Comparison of ENCODE assay signal across 25 cellular contexts in genomic region chr18:7671105-7671504, GRCh38.
"Had no signal": no experiment of that assay in that cellular context is flagged by ENCODE, and none has a peak within 500 bp of the region (broad histone marks: within the 10 kb centered on the region; RNA-seq: fewer than 3 reads in every experiment).

No MANE protein-coding gene starts in this region.

- H3K4me1 ChIP-seq: colonic mucosa, esophagus squamous epithelium, foreskin keratinocyte had no signal

- H3K4me3 ChIP-seq: colonic mucosa, coronary artery, dorsolateral prefrontal cortex, esophagus muscularis mucosa, esophagus squamous epithelium, gastrocnemius medialis, gastroesophageal sphincter, heart left ventricle, heart right ventricle had no signal

- H3K4me3 Mint-ChIP-seq: dendritic cell treated with granulocyte-macrophage colony-stimulating factor and Interleukin-4, amounts not matched to agents 40 ng/mL and 50 ng/mL, for 4 days; effector memory CD8-positive, alpha-beta T cell; endodermal cell had no signal

- H3K36me3 ChIP-seq: colonic mucosa, esophagus muscularis mucosa, esophagus squamous epithelium, gastrocnemius medialis, gastroesophageal sphincter, heart left ventricle, heart right ventricle had no signal

- DNase-seq: colonic mucosa; cortex of kidney; dermis blood vessel endothelial cell; dorsolateral prefrontal cortex; effector CD4-positive, alpha-beta T cell; effector CD8-positive, alpha-beta T cell; effector memory CD4-positive, alpha-beta T cell; effector memory CD8-positive, alpha-beta T cell; endodermal cell; erythroblast; esophagus squamous epithelium; foreskin fibroblast; foreskin keratinocyte; foreskin melanocyte; gastrocnemius medialis; glutamatergic neuron; head of caudate nucleus; heart left ventricle; heart right ventricle had no signal

- H3K27me3 Mint-ChIP-seq: dendritic cell treated with granulocyte-macrophage colony-stimulating factor and Interleukin-4, amounts not matched to agents 40 ng/mL and 50 ng/mL, for 4 days; effector memory CD8-positive, alpha-beta T cell had no signal

- ATAC-seq: effector memory CD8-positive, alpha-beta T cell; esophagus mucosa; foreskin keratinocyte; gastrocnemius medialis; gastroesophageal sphincter; heart left ventricle; heart right ventricle had no signal

- H3K27me3 ChIP-seq: colonic mucosa, dorsolateral prefrontal cortex, esophagus muscularis mucosa, esophagus squamous epithelium, foreskin keratinocyte, gastrocnemius medialis, gastroesophageal sphincter, heart left ventricle, heart right ventricle had no signal

- H3K27ac ChIP-seq: colonic mucosa, coronary artery, dorsolateral prefrontal cortex, epithelial cell of prostate, esophagus muscularis mucosa, esophagus squamous epithelium, foreskin keratinocyte, gastrocnemius medialis, gastroesophageal sphincter, heart left ventricle, heart right ventricle had no signal

- H3K9me3 ChIP-seq: colonic mucosa, esophagus muscularis mucosa, esophagus squamous epithelium, gastrocnemius medialis, gastroesophageal sphincter, heart left ventricle, heart right ventricle had no signal

- H3K27ac Mint-ChIP-seq: dendritic cell treated with granulocyte-macrophage colony-stimulating factor and Interleukin-4, amounts not matched to agents 40 ng/mL and 50 ng/mL, for 4 days; effector memory CD8-positive, alpha-beta T cell; endodermal cell had no signal

- H3K9me3 Mint-ChIP-seq: dendritic cell treated with granulocyte-macrophage colony-stimulating factor and Interleukin-4, amounts not matched to agents 40 ng/mL and 50 ng/mL, for 4 days; effector memory CD8-positive, alpha-beta T cell; endodermal cell had no signal
